In genomic region chr20:25308083-25308491, GRCh38 we compare ENCODE assay signal across 19 cellular contexts.
DNase-seq lines count a peak whose midpoint lies in the region; ATAC-seq and TF ChIP-seq lines count a peak whose summit lies in the region.
"Had no signal": no experiment of that assay in that cellular context is flagged by ENCODE, and none has a peak within 500 bp of the region (broad histone marks: within the 10 kb centered on the region; RNA-seq: fewer than 3 reads in every experiment).

No MANE protein-coding gene starts in this region.

- H3K9me3 ChIP-seq in left ventricle myocardium inferior (replicated peaks) (no peaks in the 10 kb centered on the region), RWPE2 (ENCODE audit: severe bottlenecking) (no peaks in the 10 kb centered on the region), right lobe of liver (no peaks in the 10 kb centered on the region)
- no peaks in the 10 kb centered on the region for H3K9me3 ChIP-seq in CD4-positive, alpha-beta T cell (ENCODE audit: control insufficient read depth, low read length)
- H3K9me3 ChIP-seq: breast epithelium had no signal

- ATAC-seq in Right ventricle myocardium superior (ENCODE audit: poor library complexity) (no peak), RWPE2 (ENCODE audit: low read depth) (no peak), right lobe of liver (no peak)
- ATAC-seq in CD4-positive, alpha-beta T cell (ENCODE audit: poor library complexity): no peak
- ATAC-seq: activated naive CD8-positive, alpha-beta T cell treated with anti-CD3 and anti-CD28 coated beads, Interleukin-2, amount 50 U/mL, for 24 hours; naive thymus-derived CD8-positive, alpha-beta T cell had no signal

- WGBS in right lobe of liver (ENCODE audit: insufficient coverage, low coverage, low lambda C conversion rate, missing lambda C conversion rate): 55% methylated on average over 2 of the region's 13 CpGs

- no peak overlapping the region for H3K4me3 Mint-ChIP-seq in CD4-positive, alpha-beta T cell
- H3K4me3 Mint-ChIP-seq: activated B cell treated with CpG ODN at 0.5 μM for 24 hours; activated naive CD8-positive, alpha-beta T cell treated with anti-CD3 and anti-CD28 coated beads, Interleukin-2, amount 50 U/mL, for 24 hours; activated T-helper 1 cell treated with anti-CD3 and anti-CD28 coated beads, Interleukin-12 subunit alpha, Interleukin-12 subunit beta, Interleukin-2, Interleukin-4 antibody, amounts not matched to agents 30 ng/mL and 10 ng/mL and 1 ng/mL, durations not matched to agents 14 hours and 24 hours and 36 hours; naive thymus-derived CD8-positive, alpha-beta T cell had no signal

- H3K9me3 Mint-ChIP-seq in CD4-positive, alpha-beta T cell: no peaks in the 10 kb centered on the region
- H3K9me3 Mint-ChIP-seq: activated B cell treated with CpG ODN at 0.5 μM for 24 hours; activated naive CD8-positive, alpha-beta T cell treated with anti-CD3 and anti-CD28 coated beads, Interleukin-2, amount 50 U/mL, for 24 hours; activated T-helper 1 cell treated with anti-CD3 and anti-CD28 coated beads, Interleukin-12 subunit alpha, Interleukin-12 subunit beta, Interleukin-2, Interleukin-4 antibody, amounts not matched to agents 30 ng/mL and 10 ng/mL and 1 ng/mL, durations not matched to agents 14 hours and 24 hours and 36 hours; naive thymus-derived CD8-positive, alpha-beta T cell had no signal

- H3K27me3 Mint-ChIP-seq in CD4-positive, alpha-beta T cell: no peaks in the 10 kb centered on the region
- H3K27me3 Mint-ChIP-seq: activated B cell treated with CpG ODN at 0.5 μM for 24 hours; activated naive CD8-positive, alpha-beta T cell treated with anti-CD3 and anti-CD28 coated beads, Interleukin-2, amount 50 U/mL, for 24 hours; naive thymus-derived CD8-positive, alpha-beta T cell had no signal

- intact Hi-C loops in Right ventricle myocardium superior (cut with DNase I): no loop called here
- intact Hi-C loops in left ventricle myocardium inferior (cut with micrococcal nuclease): loop anchor here (10.0 kb wide), 1 partner anchor 87 kb away; the partner anchor contains the start of gene ABHD12
- intact Hi-C loops in right lobe of liver (cut with DNase I): loop anchor here in 1 of 2 donors (10.0 kb wide), 1 partner anchor 87 kb away; the partner anchor contains the start of gene ABHD12
- intact Hi-C loops in CD4-positive, alpha-beta T cell (cut with DNase I, micrococcal nuclease): no loop called here

- H3K4me1 Mint-ChIP-seq in CD4-positive, alpha-beta T cell (ENCODE audit: low read depth): peaks cover 16% of the 10 kb centered on the region

- peaks cover 32% of the 10 kb centered on the region for H3K36me3 Mint-ChIP-seq in CD4-positive, alpha-beta T cell (ENCODE audit: low read depth)

- POLR2A ChIA-PET in CD4-positive, alpha-beta T cell (lab: Charles Lee): no interaction called here

- H3K27me3 ChIP-seq in left ventricle myocardium inferior (ENCODE audit: low read depth) (no peaks in the 10 kb centered on the region), RWPE2 (ENCODE audit: insufficient read depth, poor library complexity, severe bottlenecking) (no peaks in the 10 kb centered on the region), right lobe of liver (no peaks in the 10 kb centered on the region)
- H3K27me3 ChIP-seq in CD4-positive, alpha-beta T cell (ENCODE audit: control insufficient read depth, insufficient read depth, low read length): no peaks in the 10 kb centered on the region
- H3K27me3 ChIP-seq: breast epithelium had no signal

- TF ChIP-seq CTCF in left ventricle myocardium inferior (IDR thresholded peaks at IDR 0.05; ENCODE audit: borderline replicate concordance) (no peak), RWPE2 (IDR thresholded peaks at IDR 0.05; ENCODE audit: poor library complexity, severe bottlenecking) (no peak), right lobe of liver (IDR thresholded peaks at IDR 0.05) (no peak)
- TF ChIP-seq CTCF in CD4-positive, alpha-beta T cell (IDR thresholded peaks at IDR 0.05): no peak

- H3K36me3 ChIP-seq in left ventricle myocardium inferior: peaks cover 23% of the 10 kb centered on the region
- H3K36me3 ChIP-seq in RWPE2 (ENCODE audit: low read depth): peaks cover 10% of the 10 kb centered on the region
- peaks cover 0 to 3% (median 0%) of the 10 kb centered on the region in 4 donors for H3K36me3 ChIP-seq in right lobe of liver
- H3K36me3 ChIP-seq: breast epithelium had no signal

- H3K4me3 ChIP-seq in left ventricle myocardium inferior (no peak overlapping the region), RWPE2 (ENCODE audit: severe bottlenecking) (no peak overlapping the region), right lobe of liver (no peak overlapping the region)
- H3K4me3 ChIP-seq: breast epithelium had no signal

- no peak overlapping the region for H3K27ac Mint-ChIP-seq in CD4-positive, alpha-beta T cell
- H3K27ac Mint-ChIP-seq: activated B cell treated with CpG ODN at 0.5 μM for 24 hours; naive thymus-derived CD8-positive, alpha-beta T cell had no signal

- H3K27ac ChIP-seq in left ventricle myocardium inferior (replicated peaks) (no peak overlapping the region), RWPE2 (ENCODE audit: poor library complexity, severe bottlenecking) (no peak overlapping the region), right lobe of liver (no peak overlapping the region)
- no peak overlapping the region for H3K27ac ChIP-seq in CD4-positive, alpha-beta T cell (ENCODE audit: low read depth, low read length)
- H3K27ac ChIP-seq: parathyroid adenoma had no signal

- DNase-seq in Right ventricle myocardium superior: peak; percentile 37
- DNase-seq in left ventricle myocardium inferior: no peak
- peak; percentile 65 for DNase-seq in RWPE2 (ENCODE audit: low spot score)
- DNase-seq in right lobe of liver: peak in 2 of 3 donors; percentile 24 to 44
- DNase-seq in NCI-H2196 treated with DMSO at 0.1 percent for 48 hours (lab: John Stamatoyannopoulos, UW; ENCODE audit: unreplicated experiment): no peak
- DNase-seq in NCI-H526 treated with DMSO at 0.1 percent for 48 hours (lab: John Stamatoyannopoulos, UW): no peak
- DNase-seq in NCI-H2227 treated with DMSO at 0.1 percent for 48 hours (lab: John Stamatoyannopoulos, UW): no peak
- DNase-seq in CD4-positive, alpha-beta T cell: no peak
- DNase-seq: activated B cell treated with CpG ODN at 0.5 μM for 24 hours; activated naive CD8-positive, alpha-beta T cell treated with anti-CD3 and anti-CD28 coated beads, Interleukin-2, amount 50 U/mL, for 24 hours; mesendoderm; NCI-H1092; NCI-H2081 treated with DMSO at 0.1 percent for 48 hours; NCI-H524; stimulated activated CD4-positive, alpha-beta T cell treated with anti-CD3 and anti-CD28 coated beads, Interleukin-4, amount 100 ng/mL, for 1 hour had no signal

- H3K4me1 ChIP-seq in left ventricle myocardium inferior (peaks cover 29% of the 10 kb centered on the region), RWPE2 (ENCODE audit: insufficient read depth, poor library complexity, severe bottlenecking) (peaks cover 21% of the 10 kb centered on the region), right lobe of liver (peaks cover 0 to 31% (median 11%) of the 10 kb centered on the region in 4 donors)

- CTCF ChIA-PET in CD4-positive, alpha-beta T cell (lab: Charles Lee): no interaction called here

- no peak for TF ChIP-seq POLR2A in right lobe of liver (IDR thresholded peaks at IDR 0.05)

Comparison
In these comparisons a context has a peak if more than half of its experiments do, and no peak if none do; other contexts are left out.
1. DNase-seq: peak in Right ventricle myocardium superior (single experiment), RWPE2 (single experiment) and right lobe of liver (2 of 3); none in left ventricle myocardium inferior (single experiment), NCI-H2196 treated with DMSO at 0.1 percent for 48 hours (single experiment), NCI-H526 treated with DMSO at 0.1 percent for 48 hours (single experiment), NCI-H2227 treated with DMSO at 0.1 percent for 48 hours (single experiment) and CD4-positive, alpha-beta T cell (0 of 10).